Comparison of ENCODE assay signal across 10 cellular contexts in genomic region chr2:102141011-102141914, GRCh38. TPM values are rescaled to one million over a fixed set of nuclear protein-coding genes. Genes with fewer than 3 reads are reported as not detected.
DNase-seq lines count a peak whose midpoint lies in the region; TF ChIP-seq lines count a peak whose summit lies in the region.
"Had no signal": no experiment of that assay in that cellular context is flagged by ENCODE, and none has a peak within 500 bp of the region (broad histone marks: within the 10 kb centered on the region; RNA-seq: fewer than 3 reads in every experiment).

No MANE protein-coding gene starts in this region.

- H3K36me3 ChIP-seq in Peyer's patch = peaks cover 0 to 5% (median 0%) of the 10 kb centered on the region in 3 donors
- no peaks in the 10 kb centered on the region for H3K36me3 ChIP-seq in ovary
- peaks cover 17% of the 10 kb centered on the region; the same call in 1 of the 2 replicates for H3K36me3 ChIP-seq in MG63

- intact Hi-C loops in ovary (cut with DNase I) = no loop called here

- H3K27ac ChIP-seq in Peyer's patch = peak overlapping the region; percentile 72 to 93 (median 88)
- peak overlapping the region in 1 of 2 donors; percentile 1 for H3K27ac ChIP-seq in ovary

- WGBS in ovary, 3 donors = 27 to 32% (median 31%) methylated on average over 13 of the region's 13 CpGs

- no peak for TF ChIP-seq EP300 in ovary (IDR thresholded peaks at IDR 0.05)

- no peaks in the 10 kb centered on the region for H3K27me3 ChIP-seq in Peyer's patch
- no peaks in the 10 kb centered on the region for H3K27me3 ChIP-seq in ovary
- no peaks in the 10 kb centered on the region for H3K27me3 ChIP-seq in MG63

- no peak for TF ChIP-seq CTCF in AG09319 (IDR thresholded peaks at IDR 0.05; ENCODE audit: low read depth, low read length)
- no peak for TF ChIP-seq CTCF in Peyer's patch (IDR thresholded peaks at IDR 0.05)
- TF ChIP-seq CTCF in fibroblast of the aortic adventitia (IDR thresholded peaks at IDR 0.05; ENCODE audit: insufficient read depth, low read length) = no peak
- TF ChIP-seq CTCF in ovary (IDR thresholded peaks at IDR 0.05) = no peak

- peak overlapping the region in 3 of 4 donors; percentile 38 to 73 (median 68) for H3K4me3 ChIP-seq in Peyer's patch
- H3K4me3 ChIP-seq in fibroblast of the aortic adventitia (ENCODE audit: low read depth, low read length) = peak overlapping the region; percentile 92
- H3K4me3 ChIP-seq in ovary = peak overlapping the region; percentile 64
- H3K4me3 ChIP-seq in MG63 = no peak overlapping the region

- DNase-seq in AG09319 (ENCODE audit: extremely low read depth, low read depth) = peak; percentile 79
- DNase-seq in Peyer's patch = no peak
- peak; percentile 96 for DNase-seq in fibroblast of the aortic adventitia (ENCODE audit: low read depth)
- DNase-seq in ovary = peak in 4 of 5 donors; percentile 39 to 45 (median 42)
- no peak for DNase-seq in stimulated activated CD4-positive, alpha-beta T cell treated with anti-CD3 and anti-CD28 coated beads, Interleukin-2, amount 100 ng/mL, for 24 hours
- no peak for DNase-seq in MG63
- DNase-seq in A172 (ENCODE audit: low spot score) = no peak
- no peak for DNase-seq in NCI-H2029 treated with DMSO at 0.1 percent for 48 hours (lab: John Stamatoyannopoulos, UW)
- DNase-seq: DND-41; stimulated activated CD4-positive, alpha-beta T cell treated with anti-CD3 and anti-CD28 coated beads, Interleukin-4, amount 100 ng/mL, for 24 hours had no signal

- H3K9me3 ChIP-seq in Peyer's patch = peaks cover 0 to 6% (median 2%) of the 10 kb centered on the region in 4 donors
- no peaks in the 10 kb centered on the region for H3K9me3 ChIP-seq in ovary
- H3K9me3 ChIP-seq in MG63 = peaks cover 12% of the 10 kb centered on the region

- no peaks in the 10 kb centered on the region for H3K4me1 ChIP-seq in Peyer's patch
- peaks cover 5% of the 10 kb centered on the region for H3K4me1 ChIP-seq in ovary (ENCODE audit: insufficient read depth)

- TF ChIP-seq POLR2A in Peyer's patch (IDR thresholded peaks at IDR 0.05) (no peak), ovary (IDR thresholded peaks at IDR 0.05) (no peak)

RNA-seq across cellular contexts. Expression of gene IL1R1, which starts 1.3 kb away (rescaled TPM):
- total RNA-seq in Peyer's patch (100 to 1,000 TPM in 1 of 4 donors, 10 to 100 TPM in 3; 20.0 to 157 (median 38.9) TPM), fibroblast of the aortic adventitia (ENCODE audit: low replicate concordance) (150 and 152 TPM in 2 replicates), ovary (100 to 1,000 TPM in 2 of 7 donors, 10 to 100 TPM in 4, 1 to 10 TPM in 1; 6.5 to 142 (median 36.5) TPM)
- polyA plus RNA-seq in ovary = 10 to 100 TPM; 36.3 to 76.7 TPM
- 0.82 and 1.4 TPM in 2 replicates for total RNA-seq in MG63 (2014; rRNA removed; shearing (Covaris generic); ENCODE audit: low replicate concordance)
- total RNA-seq in A172 (2014; rRNA removed; shearing (Covaris generic)) = 1.7 and 2.6 TPM in 2 replicates

RNA-seq across cellular contexts. Expression of gene IL1RL2, which starts 45.6 kb away (rescaled TPM):
- total RNA-seq in Peyer's patch (1 to 10 TPM in 1 of 4 donors, under 1 TPM in 1, not detected in 2; 0.57 to 2.5 TPM), fibroblast of the aortic adventitia (ENCODE audit: low replicate concordance) (1.7 and 9.8 TPM in 2 replicates), ovary (1 to 10 TPM in 3 of 7 donors, under 1 TPM in 1, not detected in 3; 0.26 to 2.0 (median 1.6) TPM)
- polyA plus RNA-seq in ovary = 1 to 10 TPM in 1 of 2 donors, under 1 TPM in 1; 0.24 to 1.1 TPM
- not detected in 2 replicates for total RNA-seq in MG63 (2014; rRNA removed; shearing (Covaris generic); ENCODE audit: low replicate concordance)
- total RNA-seq in A172 (2014; rRNA removed; shearing (Covaris generic)) = not detected in 2 replicates

Comparison
In these comparisons a context has a peak if more than half of its experiments do, and no peak if none do; other contexts are left out.
1. DNase-seq: peak in AG09319 (single experiment), fibroblast of the aortic adventitia (single experiment) and ovary (4 of 5); none in Peyer's patch (0 of 3), stimulated activated CD4-positive, alpha-beta T cell treated with anti-CD3 and anti-CD28 coated beads, Interleukin-2, amount 100 ng/mL, for 24 hours (0 of 2), MG63 (single experiment), A172 (single experiment) and NCI-H2029 treated with DMSO at 0.1 percent for 48 hours (single experiment).